8 cellular contexts compared by ENCODE assay signal in genomic region chr12:31103561-31103975, GRCh38. TPM values are rescaled to one million over a fixed set of nuclear protein-coding genes. Genes with fewer than 3 reads are reported as not detected.
DNase-seq lines count a peak whose midpoint lies in the region; ATAC-seq and TF ChIP-seq lines count a peak whose summit lies in the region.
"Not testable (repeated sequence)": the region's sequence is repeated elsewhere in the genome, so short reads cannot be mapped to it uniquely, and the experiment has no call there.

No MANE protein-coding gene starts in this region.

- intact Hi-C loops in Right ventricle myocardium superior (cut with DNase I); mucosa of descending colon (cut with DNase I, micrococcal nuclease); transverse colon (cut with DNase I; ENCODE audit: low total_unique reads): not testable (repeated sequence)

- in situ Hi-C loops in Caki2 (cut with HindIII; ENCODE audit: low pct_unique_long_range_greater_than_20kb, low sequenced_read_pairs), result not testable (repeated sequence)
- in situ Hi-C loops in transverse colon (cut with MboI; ENCODE audit: low pct_ligation_motif_present in 1 of 4, low pct_unique_long_range_greater_than_20kb in 1 of 4, low sequenced_read_pairs in 3 of 4), result loop anchor here in 2 of 4 donors (25.0 kb wide), 1 partner anchor 134 kb away; no protein-coding TSS in a partner anchor

- TF ChIP-seq EP300 in transverse colon (IDR thresholded peaks at IDR 0.05; ENCODE audit: low read depth), result not testable (repeated sequence)

- H3K4me1 ChIP-seq in mucosa of descending colon (ENCODE audit: low read depth), result not testable (repeated sequence)
- H3K4me1 ChIP-seq in transverse colon, result peaks cover 0 to 16% (median 4%) of the 10 kb centered on the region in 4 donors

- H3K27ac ChIP-seq in VCaP, result peak overlapping the region; percentile 76
- H3K27ac ChIP-seq in transverse colon, result peak overlapping the region; percentile 63 to 79 (median 70)

- TF ChIP-seq CTCF in VCaP (conservative IDR thresholded peaks at IDR 0.05); mucosa of descending colon (IDR thresholded peaks at IDR 0.05); transverse colon (IDR thresholded peaks at IDR 0.05): not testable (repeated sequence)

- not testable (repeated sequence) for TF ChIP-seq POLR2A in transverse colon (IDR thresholded peaks at IDR 0.05)

- not testable (repeated sequence) for H3K27me3 ChIP-seq in transverse colon

- not testable (repeated sequence) for H3K4me3 ChIP-seq in mucosa of descending colon
- H3K4me3 ChIP-seq in transverse colon, result peak overlapping the region in 1 of 4 donors; percentile 25

- H3K9me3 ChIP-seq in mucosa of descending colon, transverse colon: not testable (repeated sequence)

- DNase-seq in Caki2 (ENCODE audit: low read depth) (peak; percentile 55), HPDE6-E6E7 (ENCODE audit: extremely low spot score) (peak; percentile 58), NCI-H2029 treated with DMSO at 0.1 percent for 48 hours (lab: John Stamatoyannopoulos, UW) (peak; percentile 93), NCI-H524 (lab: John Stamatoyannopoulos, UW) (peak; percentile 12 to 65), mucosa of descending colon (peak; percentile 93 to 96 (median 95)), transverse colon (peak; percentile 92)
- DNase-seq in Right ventricle myocardium superior, result not testable (repeated sequence)

- not testable (repeated sequence) for H3K36me3 ChIP-seq in mucosa of descending colon (ENCODE audit: low read depth); transverse colon

- ATAC-seq in Right ventricle myocardium superior (ENCODE audit: poor library complexity), result peak; percentile 36
- ATAC-seq in mucosa of descending colon, result peak; percentile 95

- 62 to 76% methylated on average over 3 to 16 of the region's 16 CpGs for WGBS in transverse colon (ENCODE audit: low coverage in 1 of 2), 2 donors

RNA-seq across cellular contexts. Expression of gene DDX11, which starts 29.9 kb away (rescaled TPM):
- 33.7 and 48.8 TPM in 2 replicates for total RNA-seq in Caki2 (2014; rRNA removed; shearing (Covaris generic); ENCODE audit: low replicate concordance)
- total RNA-seq in Right ventricle myocardium superior (3.6 TPM), mucosa of descending colon (10 to 100 TPM; 36.3 to 49.7 (median 37.1) TPM), transverse colon (100 to 1,000 TPM in 1 of 4 donors, 10 to 100 TPM in 3; 28.6 to 161 (median 46.5) TPM)
